Comparison of ENCODE assay signal across 16 cellular contexts in the genomic region with DNA sequence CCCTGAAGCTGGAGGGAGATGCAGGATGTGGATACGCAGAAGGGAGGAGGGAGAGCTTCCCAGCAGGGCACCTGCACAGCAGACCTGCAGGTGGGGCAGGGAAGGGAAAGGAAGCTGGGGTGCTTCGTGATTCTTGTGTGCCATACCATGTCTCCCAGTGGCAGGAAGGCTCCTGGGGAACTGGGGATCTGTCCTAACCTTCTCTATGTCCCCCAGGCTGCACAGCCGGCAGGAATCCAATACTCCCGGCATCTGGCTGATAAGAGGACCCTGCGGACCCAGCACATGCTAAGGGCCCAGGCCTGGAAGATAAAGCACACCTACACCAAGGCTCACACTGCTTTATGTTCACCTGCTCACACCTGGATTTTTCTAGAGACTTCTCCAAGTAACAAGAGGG.
DNase-seq lines count a peak whose midpoint lies in the region; ATAC-seq and TF ChIP-seq lines count a peak whose summit lies in the region.
"Had no signal": no experiment of that assay in that cellular context is flagged by ENCODE, and none has a peak within 500 bp of the region (broad histone marks: within the 10 kb centered on the region; RNA-seq: fewer than 3 reads in every experiment).

No MANE protein-coding gene starts in this region.

- in situ Hi-C loops in GM23248 (cut with MboI): no loop called here

- H3K23ac ChIP-seq in H9 (ENCODE audit: insufficient read length, low read depth, low read length): no peak overlapping the region

- H2BK20ac ChIP-seq in H9 (ENCODE audit: low read depth, low read length, poor library complexity, severe bottlenecking): no peak overlapping the region

- no peaks in the 10 kb centered on the region for H3K9me2 ChIP-seq in GM23248 (ENCODE audit: insufficient read depth)

- intact Hi-C loops in natural killer cell (cut with micrococcal nuclease): loop anchor here (10.0 kb wide), 1 partner anchor 665 kb away; the partner anchor contains the start of gene SDE2
- intact Hi-C loops in mucosa of descending colon (cut with DNase I, micrococcal nuclease): loop anchor here in 1 of 2 donors (10.0 kb wide), 1 partner anchor 75 kb away; the partner anchor contains the start of gene ITPKB
- intact Hi-C loops in aorta (cut with DNase I): loop anchor here in 1 of 2 donors (5.0 kb wide), 2 partner anchors 43 to 78 kb away; partner anchors contain the start of gene ITPKB

- no peak overlapping the region for H4K5ac ChIP-seq in H9 (ENCODE audit: insufficient read length, low read depth, low read length)

- peaks cover 33% of the 10 kb centered on the region for H3F3A ChIP-seq in GM23248 (ENCODE audit: insufficient read depth)

- 72 to 85% methylated on average over 5 of the region's 5 CpGs for WGBS in aorta, 2 donors
- 91% methylated on average over 5 of the region's 5 CpGs for WGBS in GM23248 (ENCODE audit: low coverage in 1 of 2, low lambda C conversion rate in 2 of 2, missing lambda C conversion rate in 2 of 2), 2 experiments
- no CpG with 5 or more reads among the region's 5 CpGs for WGBS in H9 (ENCODE audit: extremely low coverage, insufficient read length, low lambda C conversion rate)

- no peaks in the 10 kb centered on the region for H3K27me3 ChIP-seq in aorta (ENCODE audit: control insufficient read depth in 1 of 2, insufficient read depth in 2 of 2, low read length in 1 of 2)
- no peaks in the 10 kb centered on the region for H3K27me3 ChIP-seq in GM23248 (replicated peaks; ENCODE audit: insufficient read depth)
- H3K27me3 ChIP-seq in H9 (ENCODE audit: insufficient read depth, low read length): no peaks in the 10 kb centered on the region
- H3K27me3 ChIP-seq: stomach had no signal

- no peak for ATAC-seq in natural killer cell treated with Interleukin-12 subunit alpha and Interleukin-12 subunit beta and Interleukin-15 and Interleukin-18, amount 100 ng/mL, for 72 hours
- ATAC-seq in natural killer cell (no peak), mucosa of descending colon (no peak), aorta (ENCODE audit: low FRiP score) (no peak)
- ATAC-seq: activated CD4-positive, CD25-positive, alpha-beta regulatory T cell treated with anti-CD3 and anti-CD28 coated beads, Interleukin-2, amount 50 U/mL, for 24 hours had no signal

- H3K4me1 Mint-ChIP-seq in natural killer cell treated with Interleukin-12 subunit alpha and Interleukin-12 subunit beta and Interleukin-15 and Interleukin-18, amount 100 ng/mL, for 72 hours (ENCODE audit: low read depth in 2 of 2): peaks cover 76 to 82% of the 10 kb centered on the region in 2 donors
- peaks cover 49 to 57% of the 10 kb centered on the region in 2 donors for H3K4me1 Mint-ChIP-seq in natural killer cell
- peaks cover 59 to 73% of the 10 kb centered on the region in 2 experiments for H3K4me1 Mint-ChIP-seq in H9

- no peak overlapping the region for H2BK15ac ChIP-seq in H9 (ENCODE audit: low read depth, low read length)

- no peaks in the 10 kb centered on the region for H3K27me3 Mint-ChIP-seq in natural killer cell treated with Interleukin-12 subunit alpha and Interleukin-12 subunit beta and Interleukin-15 and Interleukin-18, amount 100 ng/mL, for 72 hours
- H3K27me3 Mint-ChIP-seq in natural killer cell (ENCODE audit: low read depth in 2 of 2) (no peaks in the 10 kb centered on the region), H9 (ENCODE audit: low read depth) (peaks cover 8% of the 10 kb centered on the region)

- H3K4me1 ChIP-seq in mucosa of descending colon (ENCODE audit: low read depth) (peaks cover 55% of the 10 kb centered on the region), aorta (ENCODE audit: control insufficient read depth in 1 of 2, insufficient read depth in 2 of 2, low read length in 2 of 2) (peaks cover 0 to 9% of the 10 kb centered on the region in 2 donors), GM23248 (ENCODE audit: insufficient read depth) (peaks cover 41% of the 10 kb centered on the region), H9 (ENCODE audit: insufficient read depth, low read length) (peaks cover 9% of the 10 kb centered on the region; the same call in 1 of the 2 replicates)

- no peaks in the 10 kb centered on the region for H3K23me2 ChIP-seq in H9 (ENCODE audit: insufficient read length, low read depth, low read length, poor library complexity, severe bottlenecking)

- peak overlapping the region; percentile 92 to 95 for H3K27ac Mint-ChIP-seq in natural killer cell treated with Interleukin-12 subunit alpha and Interleukin-12 subunit beta and Interleukin-15 and Interleukin-18, amount 100 ng/mL, for 72 hours
- peak overlapping the region in 1 of 2 donors; percentile 100 for H3K27ac Mint-ChIP-seq in natural killer cell
- no peak overlapping the region for H3K27ac Mint-ChIP-seq in H9

- H3K56ac ChIP-seq in H9 (ENCODE audit: insufficient read length, low read depth, low read length): no peak overlapping the region

- no peaks in the 10 kb centered on the region for H3K36me3 Mint-ChIP-seq in natural killer cell treated with Interleukin-12 subunit alpha and Interleukin-12 subunit beta and Interleukin-15 and Interleukin-18, amount 100 ng/mL, for 72 hours
- H3K36me3 Mint-ChIP-seq in natural killer cell: no peaks in the 10 kb centered on the region
- no peaks in the 10 kb centered on the region for H3K36me3 Mint-ChIP-seq in H9 (ENCODE audit: insufficient read depth in 1 of 3, low read depth in 3 of 3)

- H3K36me3 ChIP-seq in mucosa of descending colon (ENCODE audit: low read depth) (no peaks in the 10 kb centered on the region), aorta (ENCODE audit: control insufficient read depth in 1 of 2, insufficient read depth in 2 of 2, low read length in 1 of 2) (no peaks in the 10 kb centered on the region), GM23248 (ENCODE audit: low read depth) (no peaks in the 10 kb centered on the region)
- H3K36me3 ChIP-seq: stomach had no signal

- H2AFZ ChIP-seq in GM23248: no peak overlapping the region
- H2AFZ ChIP-seq in H9 (ENCODE audit: low read length): no peak overlapping the region
- H2AFZ ChIP-seq: PC-9 had no signal

- H2AK5ac ChIP-seq in H9 (ENCODE audit: insufficient read length, low read length): no peak overlapping the region

- H4K20me1 ChIP-seq in GM23248 (ENCODE audit: insufficient read depth) (no peaks in the 10 kb centered on the region), H9 (ENCODE audit: control insufficient read depth, insufficient read depth, insufficient read length) (no peaks in the 10 kb centered on the region)

- H3K14ac ChIP-seq in H9 (ENCODE audit: insufficient read depth, low read length): no peak overlapping the region

- no peak overlapping the region for H4K91ac ChIP-seq in H9 (ENCODE audit: insufficient read length, low read depth, low read length)

- no peaks in the 10 kb centered on the region for H3K79me2 ChIP-seq in GM23248 (ENCODE audit: insufficient read depth)
- H3K79me2 ChIP-seq in H9 (ENCODE audit: insufficient read depth, low read length): no peaks in the 10 kb centered on the region

- TF ChIP-seq CTCF in natural killer cell (IDR thresholded peaks at IDR 0.05) (no peak), mucosa of descending colon (IDR thresholded peaks at IDR 0.05) (no peak), H9 (conservative IDR thresholded peaks at IDR 0.05) (no peak)

- no peak overlapping the region for H2BK12ac ChIP-seq in H9 (ENCODE audit: insufficient read length, low read depth, low read length)

- no peak overlapping the region for H3K4me3 Mint-ChIP-seq in natural killer cell treated with Interleukin-12 subunit alpha and Interleukin-12 subunit beta and Interleukin-15 and Interleukin-18, amount 100 ng/mL, for 72 hours
- H3K4me3 Mint-ChIP-seq in natural killer cell: no peak overlapping the region
- H3K4me3 Mint-ChIP-seq in H9: no peak overlapping the region

- peak overlapping the region; percentile 83 for H3K27ac ChIP-seq in angular gyrus (ENCODE audit: low read depth, low read length)
- H3K27ac ChIP-seq in aorta (ENCODE audit: low read depth in 1 of 2, low read length in 2 of 2): no peak overlapping the region
- H3K27ac ChIP-seq in GM23248: no peak overlapping the region
- no peak overlapping the region for H3K27ac ChIP-seq in H9 (ENCODE audit: insufficient read length, low read depth, low read length)
- H3K27ac ChIP-seq: C4-2B, PC-9 had no signal

- no peak overlapping the region for H2BK5ac ChIP-seq in H9 (ENCODE audit: insufficient read length, low read length)

- no peak overlapping the region for H3K4me3 ChIP-seq in mucosa of descending colon
- no peak overlapping the region for H3K4me3 ChIP-seq in aorta (ENCODE audit: low read length in 2 of 2)
- no peak overlapping the region for H3K4me3 ChIP-seq in GM23248
- H3K4me3 ChIP-seq: PC-9, stomach had no signal

- H4K8ac ChIP-seq in H9 (replicated peaks; ENCODE audit: insufficient read length, low read depth, low read length): no peak overlapping the region

- H3K9me3 ChIP-seq in mucosa of descending colon (no peaks in the 10 kb centered on the region), aorta (ENCODE audit: control insufficient read depth, low read length) (no peaks in the 10 kb centered on the region), GM23248 (ENCODE audit: low read depth) (no peaks in the 10 kb centered on the region), H9 (ENCODE audit: control insufficient read depth, low read depth, low read length) (no peaks in the 10 kb centered on the region)
- H3K9me3 ChIP-seq: stomach had no signal

- no peak for DNase-seq in natural killer cell treated with Interleukin-12 subunit alpha and Interleukin-12 subunit beta and Interleukin-15 and Interleukin-18, amount 100 ng/mL, for 72 hours (ENCODE audit: low spot score)
- DNase-seq in natural killer cell (no peak), mucosa of descending colon (peak in 2 of 3 donors; percentile 20 to 36), aorta (peak; percentile 26 to 40), GDM1 (lab: John Stamatoyannopoulos, UW) (no peak), GM23248 (no peak), H9 (no peak)
- DNase-seq: activated effector memory CD4-positive, alpha-beta T cell treated with anti-CD3 and anti-CD28 coated beads, Interleukin-2, amount 50 U/mL, for 16 hours; cortex of kidney; NCI-H1092 treated with DMSO at 0.1 percent for 48 hours; NCI-H226; PC-9; stomach had no signal

- H3K4me2 ChIP-seq in GM23248 (ENCODE audit: unreplicated experiment): no peak overlapping the region
- H3K4me2 ChIP-seq in H9 (ENCODE audit: insufficient read depth, insufficient read length, low read length): no peak overlapping the region
- H3K4me2 ChIP-seq: PC-9 had no signal

- H3K9ac ChIP-seq in GM23248: no peak overlapping the region
- H3K9ac ChIP-seq in H9 (ENCODE audit: extremely low read depth, insufficient read length, low read length): no peak overlapping the region

- H3K18ac ChIP-seq in H9 (ENCODE audit: insufficient read length, low read depth, low read length): no peak overlapping the region

- H3K4ac ChIP-seq in H9 (ENCODE audit: low read depth, low read length): no peak overlapping the region

- H3K9me3 Mint-ChIP-seq in natural killer cell treated with Interleukin-12 subunit alpha and Interleukin-12 subunit beta and Interleukin-15 and Interleukin-18, amount 100 ng/mL, for 72 hours: no peaks in the 10 kb centered on the region
- H3K9me3 Mint-ChIP-seq in natural killer cell (no peaks in the 10 kb centered on the region), H9 (no peaks in the 10 kb centered on the region)

- no peak overlapping the region for H2BK120ac ChIP-seq in H9 (ENCODE audit: low read depth, low read length, poor library complexity, severe bottlenecking)

- no peaks in the 10 kb centered on the region for H3K79me1 ChIP-seq in H9 (ENCODE audit: insufficient read depth, low read depth, low read length, poor library complexity, severe bottlenecking)

- H3T11ph ChIP-seq in H9 (ENCODE audit: low read length): no peak overlapping the region

Comparison
In these comparisons a context has a peak if more than half of its experiments do, and no peak if none do; other contexts are left out.
1. DNase-seq: peak in mucosa of descending colon (2 of 3) and aorta (2 of 2); none in natural killer cell treated with Interleukin-12 subunit alpha and Interleukin-12 subunit beta and Interleukin-15 and Interleukin-18, amount 100 ng/mL, for 72 hours (single experiment), natural killer cell (single experiment), GDM1 (single experiment), GM23248 (single experiment) and H9 (single experiment).
2. H3K27ac Mint-ChIP-seq: peak in natural killer cell treated with Interleukin-12 subunit alpha and Interleukin-12 subunit beta and Interleukin-15 and Interleukin-18, amount 100 ng/mL, for 72 hours (2 of 2); none in H9 (0 of 3).